19 cellular contexts compared by ENCODE assay signal in genomic region chr9:126971261-126971660, GRCh38. TPM values are rescaled to one million over a fixed set of nuclear protein-coding genes. Genes with fewer than 3 reads are reported as not detected.
A peak's percentile ranks its signal among the peaks of the same experiment; 100 is the strongest.
DNase-seq lines count a peak whose midpoint lies in the region; ATAC-seq, FAIRE-seq and TF ChIP-seq lines count a peak whose summit lies in the region.
"Had no signal": no experiment of that assay in that cellular context is flagged by ENCODE, and none has a peak within 500 bp of the region (broad histone marks: within the 10 kb centered on the region; RNA-seq: fewer than 3 reads in every experiment).

No MANE protein-coding gene starts in this region.

- no peaks in the 10 kb centered on the region for H3K79me2 ChIP-seq in smooth muscle cell (ENCODE audit: low read depth)

- FAIRE-seq in kidney (lab: Jason Lieb, UNC), result peak; percentile 25
- FAIRE-seq: A549, G401.6, GM12892, H54 had no signal

- no peak for TF ChIP-seq CTCF in kidney (IDR thresholded peaks at IDR 0.05; ENCODE audit: borderline replicate concordance, extremely low read depth, insufficient read depth)
- no peak for TF ChIP-seq CTCF in smooth muscle cell (IDR thresholded peaks at IDR 0.05; ENCODE audit: borderline replicate concordance, insufficient read depth, poor library complexity, severe bottlenecking)

- WGBS in smooth muscle cell (ENCODE audit: low lambda C conversion rate), result 94% methylated on average over 2 of the region's 2 CpGs

- H3K27me3 ChIP-seq in smooth muscle cell (ENCODE audit: low read depth), result no peaks in the 10 kb centered on the region

- H3K9ac ChIP-seq in SK-N-MC (ENCODE audit: insufficient read length), result peak overlapping the region; percentile 19
- no peak overlapping the region for H3K9ac ChIP-seq in kidney (ENCODE audit: low read length in 2 of 2)
- H3K9ac ChIP-seq in smooth muscle cell (ENCODE audit: low read depth), result no peak overlapping the region

- no peaks in the 10 kb centered on the region for H3K9me3 ChIP-seq in SK-N-MC (ENCODE audit: low read depth, low read length)
- no peaks in the 10 kb centered on the region for H3K9me3 ChIP-seq in kidney (ENCODE audit: control insufficient read depth in 1 of 2, low read length in 2 of 2)
- H3K9me3 ChIP-seq in smooth muscle cell (replicated peaks; ENCODE audit: low read depth), result no peaks in the 10 kb centered on the region
- H3K9me3 ChIP-seq: A549, Caco-2, HAP-1 had no signal

- H3K4me2 ChIP-seq in smooth muscle cell, result no peak overlapping the region
- H3K4me2 ChIP-seq: A549 had no signal

- DNase-seq in SK-N-MC (ENCODE audit: low read depth, low spot score), result no peak
- peak; percentile 14 for DNase-seq in dermis blood vessel endothelial cell
- DNase-seq in kidney, result no peak
- DNase-seq in smooth muscle cell (lab: John Stamatoyannopoulos, UW; ENCODE audit: unreplicated experiment), result no peak
- DNase-seq in NCI-H526 (lab: John Stamatoyannopoulos, UW), result no peak
- DNase-seq: 8988T; C1 segment of cervical spinal cord; Caco-2; CD8-positive, alpha-beta T cell; DMS153; DND-41; GOT3; HFFc6 had no signal

- H3K4me3 ChIP-seq in SK-N-MC (peak overlapping the region; percentile 33; the same call in 1 of the 2 replicates), kidney (ENCODE audit: low read length in 2 of 2) (no peak overlapping the region), smooth muscle cell (no peak overlapping the region)
- H3K4me3 ChIP-seq: A549, HAP-1 had no signal

- H2AFZ ChIP-seq in smooth muscle cell (ENCODE audit: low read depth), result no peak overlapping the region

- H3K27ac ChIP-seq in SK-N-MC (peak overlapping the region; percentile 60), kidney (ENCODE audit: low read depth in 2 of 2, low read length in 2 of 2) (no peak overlapping the region), smooth muscle cell (ENCODE audit: low read depth) (no peak overlapping the region)
- H3K27ac ChIP-seq: A549 had no signal

- intact Hi-C loops in kidney (cut with DNase I), result no loop called here

- H3K4me1 ChIP-seq in kidney (ENCODE audit: control insufficient read depth in 1 of 2, insufficient read depth in 1 of 2, low read depth in 1 of 2, low read length in 2 of 2) (no peaks in the 10 kb centered on the region), smooth muscle cell (ENCODE audit: low read depth) (no peaks in the 10 kb centered on the region)
- H3K4me1 ChIP-seq: A549, Caco-2, HAP-1 had no signal

- no peaks in the 10 kb centered on the region for H3F3A ChIP-seq in smooth muscle cell (ENCODE audit: low read depth)

- no peaks in the 10 kb centered on the region for H4K20me1 ChIP-seq in smooth muscle cell (ENCODE audit: low read depth)

- no peak for ATAC-seq in HG02938 (IDR thresholded peaks at IDR 0.05; ENCODE audit: unreplicated experiment)
- ATAC-seq: A549; CD8-positive, alpha-beta T cell had no signal

- H3K36me3 ChIP-seq in SK-N-MC (ENCODE audit: insufficient read depth, low read length), result no peaks in the 10 kb centered on the region
- H3K36me3 ChIP-seq in kidney (ENCODE audit: control insufficient read depth in 1 of 2, insufficient read depth in 2 of 2, low read length in 2 of 2), result no peaks in the 10 kb centered on the region
- H3K36me3 ChIP-seq in smooth muscle cell (ENCODE audit: low read depth), result no peaks in the 10 kb centered on the region
- H3K36me3 ChIP-seq: HAP-1 had no signal

RNA-seq across cellular contexts. Expression of gene RALGPS1, which starts 56.7 kb away (rescaled TPM):
- total RNA-seq in dermis blood vessel endothelial cell (3.1 and 3.3 TPM in 2 replicates), kidney (25.2 TPM), smooth muscle cell (4.0 and 4.4 TPM in 2 replicates)
- polyA plus RNA-seq in kidney (ENCODE audit: insufficient read depth, low read depth, low replicate concordance) (9.4 TPM), smooth muscle cell (2.1 and 2.3 TPM in 2 replicates)
